21 cellular contexts compared by ENCODE assay signal in genomic region chr2:116687381-116687780, GRCh38.
"Had no signal": no experiment of that assay in that cellular context is flagged by ENCODE, and none has a peak within 500 bp of the region (broad histone marks: within the 10 kb centered on the region; RNA-seq: fewer than 3 reads in every experiment).

No MANE protein-coding gene starts in this region.

- DNase-seq: effector CD8-positive, alpha-beta T cell; effector memory CD8-positive, alpha-beta T cell; endodermal cell; erythroblast; esophagus squamous epithelium; foreskin fibroblast; foreskin melanocyte; gastrocnemius medialis; glutamatergic neuron; head of caudate nucleus; heart right ventricle; hippocampal formation; left cardiac atrium; left lung; left ventricle myocardium superior; lower lobe of right lung; mesenchymal stem cell; mucosa of descending colon; naive B cell; naive thymus-derived CD8-positive, alpha-beta T cell had no signal

- ATAC-seq: effector memory CD8-positive, alpha-beta T cell; esophagus mucosa; gastrocnemius medialis; heart right ventricle; left cardiac atrium; left lung; left ventricle myocardium superior; lower lobe of right lung; mucosa of descending colon; naive thymus-derived CD8-positive, alpha-beta T cell had no signal
